Comparison of ENCODE assay signal across 8 cellular contexts in genomic region chr2:119431976-119432881, GRCh38. TPM values are rescaled to one million over a fixed set of nuclear protein-coding genes. Genes with fewer than 3 reads are reported as not detected.
DNase-seq lines count a peak whose midpoint lies in the region; ATAC-seq and TF ChIP-seq lines count a peak whose summit lies in the region.

No MANE protein-coding gene starts in this region.

- CTCF ChIA-PET in HEK293 (lab: Yijun Ruan, JAX) = interaction anchor here (1.5 to 2.1 kb wide), 2 partner anchors 24 to 44 kb away, joined by 3 to 6 read pairs; no protein-coding TSS in a partner anchor

- no peak overlapping the region for H3K27ac Mint-ChIP-seq in activated T-cell treated with anti-CD3 and anti-CD28 coated beads, Interleukin-2, amount 50 U/mL, for 72 hours

- 0 out of 2 replicates have a peak, but pooled peaks cover 3% of the 10 kb centered on the region for H3K4me1 ChIP-seq in HEK293 (ENCODE audit: control insufficient read depth, insufficient read depth, low read length)
- peaks cover 11% of the 10 kb centered on the region for H3K4me1 ChIP-seq in iPS-15b (ENCODE audit: control insufficient read depth, insufficient read depth, low read length)

- H3K9me3 ChIP-seq in HEK293 (ENCODE audit: control insufficient read depth, insufficient read depth, low read depth, low read length) (no peaks in the 10 kb centered on the region), iPS-15b (ENCODE audit: control insufficient read depth, insufficient read depth, low read length) (no peaks in the 10 kb centered on the region)

- H3K27ac ChIP-seq in HEK293 (ENCODE audit: extremely low read depth, low read depth, low read length) = no peak overlapping the region; the same call in 1 of the 2 replicates

- H3K4me3 ChIP-seq in HEK293 (ENCODE audit: low read depth, low read length) (peak overlapping the region; percentile 29), iPS-15b (ENCODE audit: low read depth, low read length) (peak overlapping the region; percentile 77), skeletal muscle cell (ENCODE audit: low read depth, low read length) (peak overlapping the region; percentile 42)

- peak; percentile 74 for DNase-seq in CD1c-positive myeloid dendritic cell (ENCODE audit: extremely low spot score)
- peak in 1 of 2 donors; percentile 4 for DNase-seq in activated T-cell treated with anti-CD3 and anti-CD28 coated beads, Interleukin-2, amount 50 U/mL, for 72 hours
- no peak for DNase-seq in skeletal muscle cell (ENCODE audit: low read depth)
- DNase-seq in activated CD8-positive, alpha-beta memory T cell treated with anti-CD3 and anti-CD28 coated beads, Interleukin-2, amount 50 U/mL, for 4 hours = no peak
- no peak for DNase-seq in NCI-H510A treated with DMSO at 0.1 percent for 48 hours (lab: John Stamatoyannopoulos, UW)

- no peak overlapping the region for H3K9ac ChIP-seq in iPS-15b (ENCODE audit: low read depth, low read length)

- peaks cover 6% of the 10 kb centered on the region for H3K4me1 Mint-ChIP-seq in activated T-cell treated with anti-CD3 and anti-CD28 coated beads, Interleukin-2, amount 50 U/mL, for 72 hours (ENCODE audit: low read depth)

- peaks cover 0 to 5% of the 10 kb centered on the region in 2 experiments; a peak in 1 of 3 replicates for H3K36me3 ChIP-seq in HEK293 (ENCODE audit: control insufficient read depth in 2 of 2, insufficient read depth in 1 of 2, low read length in 2 of 2)
- no peaks in the 10 kb centered on the region for H3K36me3 ChIP-seq in iPS-15b (ENCODE audit: control insufficient read depth, insufficient read depth, low read length)

- H3K27me3 ChIP-seq in iPS-15b (ENCODE audit: control insufficient read depth, insufficient read depth, low read length) = peaks cover 14% of the 10 kb centered on the region

- POLR2A ChIA-PET in HEK293 (lab: Yijun Ruan, JAX) = interaction anchor here (0.6 to 1.1 kb wide), 2 partner anchors 8 to 821 kb away, joined by 3 to 4 read pairs; no protein-coding TSS in a partner anchor

- ATAC-seq in activated T-cell treated with anti-CD3 and anti-CD28 coated beads, Interleukin-2, amount 50 U/mL, for 72 hours (replicated peaks in 1 of 2) = peak in 1 of 2 donors; percentile 34
- no peak for ATAC-seq in HG02973 (IDR thresholded peaks at IDR 0.05; ENCODE audit: unreplicated experiment)

- H3K9me3 Mint-ChIP-seq in activated T-cell treated with anti-CD3 and anti-CD28 coated beads, Interleukin-2, amount 50 U/mL, for 72 hours = no peaks in the 10 kb centered on the region

- peak overlapping the region; percentile 42 to 70 for H3K4me3 Mint-ChIP-seq in activated T-cell treated with anti-CD3 and anti-CD28 coated beads, Interleukin-2, amount 50 U/mL, for 72 hours

- peaks cover 73% of the 10 kb centered on the region for H3K27me3 Mint-ChIP-seq in activated T-cell treated with anti-CD3 and anti-CD28 coated beads, Interleukin-2, amount 50 U/mL, for 72 hours (ENCODE audit: low read depth)

- no peaks in the 10 kb centered on the region for H3K36me3 Mint-ChIP-seq in activated T-cell treated with anti-CD3 and anti-CD28 coated beads, Interleukin-2, amount 50 U/mL, for 72 hours (ENCODE audit: insufficient read depth in 2 of 2)

- no peak for TF ChIP-seq CTCF in HEK293 (tag by site-specific recombination; IDR thresholded peaks at IDR 0.05)

TF ChIP-seq in HEK293, 187 proteins besides CTCF, POLR2A, EP300 and RAD21:
- TF ChIP-seq ZNF423 (tag by site-specific recombination; IDR thresholded peaks at IDR 0.05) (0 out of 2 replicates have a peak, but pooled peaks have one; percentile 17), ZNF544 (tag by site-specific recombination; IDR thresholded peaks at IDR 0.05) (no peak), REST (tag by site-specific recombination; IDR thresholded peaks at IDR 0.05) (no peak), ZNF433 (tag by site-specific recombination; IDR thresholded peaks at IDR 0.05; ENCODE audit: low read depth) (no peak), ZBTB10 (tag by site-specific recombination; IDR thresholded peaks at IDR 0.05) (0 out of 2 replicates have a peak, but pooled peaks have one; percentile 3), ZBTB26 (tag by site-specific recombination; optimal IDR thresholded peaks at IDR 0.05) (peak; percentile 4)

RNA-seq across cellular contexts. Expression of gene TMEM37, which starts 0.6 kb away (rescaled TPM):
- not detected for total RNA-seq in activated T-cell treated with anti-CD3 and anti-CD28 coated beads, Interleukin-2, amount 50 U/mL, for 72 hours
